ENCODE assay signal across 24 cellular contexts in the genomic region with DNA sequence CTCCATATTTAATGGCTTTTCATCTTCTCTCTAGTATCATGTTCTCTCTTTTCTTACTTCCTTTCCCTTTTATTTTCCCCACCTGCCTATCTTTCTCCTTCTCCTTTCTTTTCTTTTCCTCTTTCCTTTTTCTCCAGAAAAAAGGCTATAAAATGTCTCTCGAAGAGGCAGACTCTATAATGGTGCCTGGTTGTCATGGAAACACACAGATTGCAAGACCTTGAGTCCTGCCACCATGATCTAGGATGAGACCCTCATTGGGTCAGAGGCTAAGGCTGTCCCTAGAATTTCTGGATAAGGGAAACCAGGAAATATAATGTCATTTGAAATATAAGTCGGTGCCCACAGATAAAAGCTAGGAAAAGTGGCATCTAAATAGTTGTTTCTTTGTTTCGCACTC. TPM values are rescaled to one million over a fixed set of nuclear protein-coding genes. Genes with fewer than 3 reads are reported as not detected.
DNase-seq lines count a peak whose midpoint lies in the region; ATAC-seq, FAIRE-seq and TF ChIP-seq lines count a peak whose summit lies in the region.
"Had no signal": no experiment of that assay in that cellular context is flagged by ENCODE, and none has a peak within 500 bp of the region (broad histone marks: within the 10 kb centered on the region; RNA-seq: fewer than 3 reads in every experiment).

No MANE protein-coding gene starts in this region.

- H3K18ac ChIP-seq in H9 (ENCODE audit: insufficient read length, low read depth, low read length), result no peak overlapping the region

- H2BK15ac ChIP-seq in H9 (ENCODE audit: low read depth, low read length), result no peak overlapping the region

- H3K9ac ChIP-seq in HepG2 (ENCODE audit: insufficient read depth, low read depth, low read length) (no peak overlapping the region), K562 (ENCODE audit: insufficient read depth in 1 of 2, low read depth in 2 of 2, low read length in 2 of 2) (no peak overlapping the region), neural cell (ENCODE audit: low read length) (peak overlapping the region; percentile 28), H9 (ENCODE audit: extremely low read depth, insufficient read length, low read length) (no peak overlapping the region)

- H3K4me3 ChIP-seq in HepG2 (replicated peaks in 1 of 3; ENCODE audit: insufficient read depth in 1 of 3, low read depth in 2 of 3, low read length in 3 of 3) (no peak overlapping the region), right lobe of liver (no peak overlapping the region), K562 (no peak overlapping the region), neural cell (ENCODE audit: low read length) (peak overlapping the region; percentile 34)
- H3K4me3 ChIP-seq: GM12878, HAP-1 had no signal

- H3K36me3 ChIP-seq in HepG2 (replicated peaks in 1 of 2; ENCODE audit: control insufficient read depth in 1 of 2, insufficient read depth in 2 of 2, low read length in 2 of 2), result no peaks in the 10 kb centered on the region
- H3K36me3 ChIP-seq in right lobe of liver, result no peaks in the 10 kb centered on the region
- no peaks in the 10 kb centered on the region for H3K36me3 ChIP-seq in K562 (ENCODE audit: control insufficient read depth, insufficient read depth, low read length)
- H3K36me3 ChIP-seq in neural cell (ENCODE audit: insufficient read depth, low read length), result no peaks in the 10 kb centered on the region
- H3K36me3 ChIP-seq: BE2C, HAP-1 had no signal

- H2BK20ac ChIP-seq in H9 (ENCODE audit: low read depth, low read length, poor library complexity, severe bottlenecking), result no peak overlapping the region

- H3K9me2 ChIP-seq in neural cell (ENCODE audit: insufficient read depth, low read length), result no peaks in the 10 kb centered on the region

- peak overlapping the region in 1 of 3 experiments; percentile 30; a peak in 2 of 7 replicates for H3K27ac Mint-ChIP-seq in H9
- H3K27ac Mint-ChIP-seq: CD4-positive, CD25-positive, alpha-beta regulatory T cell; CD8-positive, alpha-beta memory T cell had no signal

- H4K5ac ChIP-seq in H9 (ENCODE audit: insufficient read length, low read depth, low read length), result no peak overlapping the region

- no peak for DNase-seq in HepG2 (ENCODE audit: low spot score)
- no peak for DNase-seq in right lobe of liver
- DNase-seq in K562 (ENCODE audit: extremely low read depth in 1 of 4, low spot score in 3 of 4), result no peak
- no peak for DNase-seq in H9
- no peak for DNase-seq in stimulated activated CD4-positive, alpha-beta T cell treated with anti-CD3 and anti-CD28 coated beads, Interleukin-2, amount 100 ng/mL, for 24 hours
- DNase-seq: ACHN; BE2C; C1 segment of cervical spinal cord; CD4-positive, CD25-positive, alpha-beta regulatory T cell; CD8-positive, alpha-beta memory T cell; COR-L47; DMS 273 treated with DMSO at 0.1 percent for 48 hours; DMS53; DND-41; EL; GOT3 had no signal

- H2BK120ac ChIP-seq in H9 (ENCODE audit: low read depth, low read length, poor library complexity, severe bottlenecking), result no peak overlapping the region

- intact Hi-C loops in HepG2 (cut with micrococcal nuclease; ENCODE audit: unreplicated experiment), result no loop called here
- intact Hi-C loops in right lobe of liver (cut with DNase I), result no loop called here
- intact Hi-C loops in K562 (cut with micrococcal nuclease), result no loop called here

- no peaks in the 10 kb centered on the region for H3K27me3 ChIP-seq in HepG2 (ENCODE audit: control insufficient read depth in 1 of 2, insufficient read depth in 2 of 2, low read length in 2 of 2)
- H3K27me3 ChIP-seq in right lobe of liver, result no peaks in the 10 kb centered on the region
- H3K27me3 ChIP-seq in K562 (ENCODE audit: control insufficient read depth in 2 of 2, insufficient read depth in 2 of 2, low read length in 2 of 2), result no peaks in the 10 kb centered on the region
- H3K27me3 ChIP-seq in neural cell (ENCODE audit: insufficient read depth, low read depth, low read length), result no peaks in the 10 kb centered on the region
- H3K27me3 ChIP-seq in H9 (ENCODE audit: insufficient read depth, low read length), result no peaks in the 10 kb centered on the region
- H3K27me3 ChIP-seq: BE2C had no signal

- no peak overlapping the region for H2AK5ac ChIP-seq in H9 (ENCODE audit: insufficient read length, low read length)

- no peak overlapping the region for H3T11ph ChIP-seq in H9 (ENCODE audit: low read length)

- no peak overlapping the region for H3K56ac ChIP-seq in H9 (ENCODE audit: insufficient read length, low read depth, low read length)

- H3F3A ChIP-seq in neural cell (ENCODE audit: insufficient read depth, low read length, poor library complexity, severe bottlenecking), result peaks cover 8% of the 10 kb centered on the region

- H3K27ac ChIP-seq in HepG2 (ENCODE audit: extremely low read length, insufficient read depth, low read length) (no peak overlapping the region), right lobe of liver (no peak overlapping the region), K562 (ENCODE audit: extremely low read depth, low read depth, low read length) (no peak overlapping the region), neural cell (ENCODE audit: low read length) (peak overlapping the region; percentile 72), H9 (ENCODE audit: insufficient read length, low read depth, low read length) (no peak overlapping the region)

- 32% methylated on average over 3 of the region's 3 CpGs for WGBS in HepG2 (ENCODE audit: low lambda C conversion rate)
- 67% methylated on average over 3 of the region's 3 CpGs for WGBS in right lobe of liver (ENCODE audit: insufficient coverage, low coverage, low lambda C conversion rate, missing lambda C conversion rate)
- 2% methylated on average over 3 of the region's 3 CpGs for WGBS in K562 (ENCODE audit: insufficient coverage, low coverage, missing lambda C conversion rate)
- WGBS in H9 (ENCODE audit: extremely low coverage, insufficient read length, low lambda C conversion rate), result no CpG with 5 or more reads among the region's 3 CpGs

- H2BK12ac ChIP-seq in H9 (ENCODE audit: insufficient read length, low read depth, low read length), result no peak overlapping the region

- TF ChIP-seq RAD21 in HepG2 (CRISPR knock-in tag; IDR thresholded peaks at IDR 0.05), result no peak
- no peak for TF ChIP-seq RAD21 in K562 (CRISPR knock-in tag; conservative IDR thresholded peaks at IDR 0.05 in 1 of 2, IDR thresholded peaks at IDR 0.05 in 1 of 2)
- TF ChIP-seq RAD21 in neural cell (conservative IDR thresholded peaks at IDR 0.05), result no peak

- no peak overlapping the region for H3K14ac ChIP-seq in H9 (ENCODE audit: insufficient read depth, low read length)

- H3K79me2 ChIP-seq in HepG2 (ENCODE audit: insufficient read depth, low read length) (no peaks in the 10 kb centered on the region), K562 (ENCODE audit: control insufficient read depth, insufficient read depth, low read length) (no peaks in the 10 kb centered on the region), neural cell (replicated peaks; ENCODE audit: insufficient read depth, low read length) (no peaks in the 10 kb centered on the region), H9 (ENCODE audit: insufficient read depth, low read length) (no peaks in the 10 kb centered on the region)

- no peaks in the 10 kb centered on the region for H3K23me2 ChIP-seq in H9 (ENCODE audit: insufficient read length, low read depth, low read length, poor library complexity, severe bottlenecking)

- H2BK5ac ChIP-seq in H9 (ENCODE audit: insufficient read length, low read length), result no peak overlapping the region

- CTCF ChIA-PET in HepG2 (lab: Yijun Ruan, JAX; ENCODE audit: low intra/inter-chr PET ratio, low total read pairs), result no interaction called here
- CTCF ChIA-PET in K562 (lab: Yijun Ruan, JAX; ENCODE audit: low intra/inter-chr PET ratio), result no interaction called here

- no peaks in the 10 kb centered on the region; a peak in 1 of 5 replicates for H3K9me3 Mint-ChIP-seq in H9

- no peak overlapping the region for H3K4ac ChIP-seq in H9 (ENCODE audit: low read depth, low read length)

- H3K4me1 ChIP-seq in HepG2 (ENCODE audit: insufficient read depth, low read length) (no peaks in the 10 kb centered on the region), right lobe of liver (no peaks in the 10 kb centered on the region), K562 (replicated peaks in 1 of 2; ENCODE audit: control insufficient read depth in 2 of 2, insufficient read depth in 2 of 2, low read length in 2 of 2) (no peaks in the 10 kb centered on the region), H9 (ENCODE audit: insufficient read depth, low read length) (peaks cover 4% of the 10 kb centered on the region; the same call in 1 of the 2 replicates)
- H3K4me1 ChIP-seq: BE2C, HAP-1 had no signal

- TF ChIP-seq POLR2A in HepG2 (IDR thresholded peaks at IDR 0.05; ENCODE audit: insufficient read depth in 1 of 2, low read depth in 2 of 2, low read length in 2 of 2) (no peak), right lobe of liver (IDR thresholded peaks at IDR 0.05) (no peak), K562 (conservative IDR thresholded peaks at IDR 0.05) (no peak)

- H3K9me3 ChIP-seq in HepG2 (ENCODE audit: low read length), result no peaks in the 10 kb centered on the region
- no peaks in the 10 kb centered on the region for H3K9me3 ChIP-seq in right lobe of liver
- H3K9me3 ChIP-seq in K562 (replicated peaks; ENCODE audit: control insufficient read depth, insufficient read depth, low read depth, low read length), result no peaks in the 10 kb centered on the region
- H3K9me3 ChIP-seq in neural cell (ENCODE audit: low read length), result no peaks in the 10 kb centered on the region
- no peaks in the 10 kb centered on the region for H3K9me3 ChIP-seq in H9 (ENCODE audit: control insufficient read depth, low read depth, low read length)
- H3K9me3 ChIP-seq: BE2C, HAP-1 had no signal

- H3K4me1 Mint-ChIP-seq in H9, result peaks cover 33 to 37% of the 10 kb centered on the region in 2 experiments
- H3K4me1 Mint-ChIP-seq: CD4-positive, CD25-positive, alpha-beta regulatory T cell; CD8-positive, alpha-beta memory T cell had no signal

- no peaks in the 10 kb centered on the region for H3K36me3 Mint-ChIP-seq in H9 (ENCODE audit: insufficient read depth in 1 of 3, low read depth in 3 of 3)
- H3K36me3 Mint-ChIP-seq: CD4-positive, CD25-positive, alpha-beta regulatory T cell; CD8-positive, alpha-beta memory T cell had no signal

- H3K27me3 Mint-ChIP-seq in H9 (ENCODE audit: low read depth), result no peaks in the 10 kb centered on the region
- H3K27me3 Mint-ChIP-seq: CD4-positive, CD25-positive, alpha-beta regulatory T cell; CD8-positive, alpha-beta memory T cell had no signal

- peak overlapping the region in 1 of 2 experiments; percentile 35; a peak in 2 of 5 replicates for H3K4me3 Mint-ChIP-seq in H9
- H3K4me3 Mint-ChIP-seq: CD4-positive, CD25-positive, alpha-beta regulatory T cell; CD8-positive, alpha-beta memory T cell had no signal

- FAIRE-seq in HepG2 (lab: Jason Lieb, UNC) (no peak), K562 (lab: Jason Lieb, UNC) (no peak)
- FAIRE-seq: A204.1, GM12878, GM19239 had no signal

- H3K9me1 ChIP-seq in K562 (ENCODE audit: control insufficient read depth, insufficient read depth, low read length), result no peaks in the 10 kb centered on the region

- in situ Hi-C loops in HepG2 (cut with HindIII; ENCODE audit: extremely low pct_ligation_motif_present, low pct_unique_long_range_greater_than_20kb) (no loop called here), K562 (cut with MboI) (no loop called here)

- TF ChIP-seq EP300 in HepG2 (IDR thresholded peaks at IDR 0.05; ENCODE audit: low read depth in 2 of 2, low read length in 2 of 2) (no peak), HepG2 (CRISPR knock-in tag; IDR thresholded peaks at IDR 0.05; ENCODE audit: borderline replicate concordance) (no peak), K562 (IDR thresholded peaks at IDR 0.05; ENCODE audit: low read length) (no peak), neural cell (conservative IDR thresholded peaks at IDR 0.05; ENCODE audit: poor library complexity, severe bottlenecking) (no peak)

- no peak overlapping the region for H4K8ac ChIP-seq in H9 (replicated peaks; ENCODE audit: insufficient read length, low read depth, low read length)

- H3K23ac ChIP-seq in H9 (ENCODE audit: insufficient read length, low read depth, low read length), result no peak overlapping the region

- no peak overlapping the region for H3K4me2 ChIP-seq in HepG2 (ENCODE audit: low read depth, low read length)
- H3K4me2 ChIP-seq in K562 (ENCODE audit: insufficient read depth, low read length), result no peak overlapping the region
- H3K4me2 ChIP-seq in neural cell (ENCODE audit: low read length), result peak overlapping the region; percentile 45
- no peak overlapping the region for H3K4me2 ChIP-seq in H9 (ENCODE audit: insufficient read depth, insufficient read length, low read length)

- H4K91ac ChIP-seq in H9 (ENCODE audit: insufficient read length, low read depth, low read length), result no peak overlapping the region

- no peak overlapping the region for H2AFZ ChIP-seq in HepG2 (ENCODE audit: low read length)
- H2AFZ ChIP-seq in K562 (ENCODE audit: low read depth, low read length), result no peak overlapping the region
- peak overlapping the region; percentile 38 for H2AFZ ChIP-seq in neural cell (ENCODE audit: low read depth, low read length)
- no peak overlapping the region for H2AFZ ChIP-seq in H9 (ENCODE audit: low read length)

- H3K79me1 ChIP-seq in H9 (ENCODE audit: insufficient read depth, low read depth, low read length, poor library complexity, severe bottlenecking), result no peaks in the 10 kb centered on the region

- POLR2A ChIA-PET in HepG2 (lab: Yijun Ruan, JAX), result no interaction called here
- POLR2A ChIA-PET in K562 (lab: Yijun Ruan, JAX), result no interaction called here

- no peak for ATAC-seq in HepG2
- no peak for ATAC-seq in right lobe of liver
- ATAC-seq in K562, result no peak
- no peak for ATAC-seq in GM21786 (IDR thresholded peaks at IDR 0.05; ENCODE audit: unreplicated experiment)
- ATAC-seq: GM12878 had no signal

- H4K20me1 ChIP-seq in HepG2 (ENCODE audit: insufficient read depth, low read length) (no peaks in the 10 kb centered on the region), K562 (replicated peaks; ENCODE audit: control insufficient read depth, insufficient read depth, low read length) (no peaks in the 10 kb centered on the region), neural cell (ENCODE audit: insufficient read depth) (no peaks in the 10 kb centered on the region), H9 (ENCODE audit: control insufficient read depth, insufficient read depth, insufficient read length) (no peaks in the 10 kb centered on the region)

- no peak for TF ChIP-seq CTCF in HepG2 (CRISPR knock-in tag; IDR thresholded peaks at IDR 0.05)
- TF ChIP-seq CTCF in right lobe of liver (IDR thresholded peaks at IDR 0.05), result no peak
- no peak for TF ChIP-seq CTCF in K562 (IDR thresholded peaks at IDR 0.05 in 2 of 3, conservative IDR thresholded peaks at IDR 0.05 in 1 of 3; ENCODE audit: insufficient read depth in 2 of 3, low read depth in 1 of 3, low read length in 3 of 3)
- no peak for TF ChIP-seq CTCF in neural cell (IDR thresholded peaks at IDR 0.05; ENCODE audit: poor library complexity, severe bottlenecking)
- no peak for TF ChIP-seq CTCF in H9 (conservative IDR thresholded peaks at IDR 0.05)

- BruUV-seq in HepG2 (replicated peaks; lab: Mats Ljungman, UMichigan), result no TSS peak
- no TSS peak for BruUV-seq in K562 (replicated peaks; lab: Mats Ljungman, UMichigan)

RNA-seq across cellular contexts. Expression of gene LHCGR, which starts 36.5 kb away (rescaled TPM):
- total RNA-seq in HepG2 (2016; rRNA removed; fragmentation: Illumina TruSeq; extraction: Trizol) (not detected in 2 replicates), right lobe of liver (not detected), K562 (2014; rRNA removed) (not detected in 2 replicates), K562 (2014; rRNA removed; fragmentation: Illumina TruSeq; extraction: Trizol) (not detected in 2 replicates), K562 (2015; rRNA removed; fragmentation: Illumina TruSeq; extraction: Trizol) (not detected in 2 replicates), K562 (2021) (not detected in 2 replicates), H9 (2021) (0.33 and 0.44 TPM in 2 replicates)
- total RNA-seq in HepG2 (2016; cell fraction: cytosol; rRNA removed; fragmentation: Illumina TruSeq; extraction: Trizol; ENCODE audit: low read depth), result not detected in 2 replicates
- not detected in 2 replicates for total RNA-seq in HepG2 (2016; cell fraction: insoluble cytoplasmic fraction; rRNA removed; fragmentation: Illumina TruSeq; extraction: Trizol)
- not detected in 2 replicates for total RNA-seq in HepG2 (2016; cell fraction: membrane; rRNA removed; fragmentation: Illumina TruSeq; extraction: Trizol)
- not detected in 2 replicates for total RNA-seq in HepG2 (2016; cell fraction: nucleus; rRNA removed; fragmentation: Illumina TruSeq; extraction: Trizol)
- polyA plus RNA-seq in HepG2 (2011; rRNA removed) (not detected in 2 replicates), K562 (2011; rRNA removed) (not detected in 2 replicates), K562 (2014; fragmentation: Illumina TruSeq; extraction: Trizol) (not detected in 2 replicates), K562 (2014; fragmentation: Nextera tagmentation; extraction: Ambion mirVana) (not detected), K562 (2014; rRNA removed) (not detected in 2 replicates), neural cell (not detected in 2 replicates)
- not detected in 2 replicates for polyA plus RNA-seq in HepG2 (2011; cell fraction: cytosol; rRNA removed)
- not detected in 2 replicates for polyA plus RNA-seq in HepG2 (2011; cell fraction: nucleus; rRNA removed)
- not detected in 2 replicates for polyA plus RNA-seq in HepG2 (2012)
- polyA plus RNA-seq in HepG2 (2016; cell fraction: cytosol; fragmentation: Illumina TruSeq; extraction: Trizol; ENCODE audit: low read depth), result not detected in 2 replicates
- polyA plus RNA-seq in HepG2 (2016; cell fraction: insoluble cytoplasmic fraction; fragmentation: Illumina TruSeq; extraction: Trizol; ENCODE audit: low read depth), result not detected in 2 replicates
- not detected in 2 replicates for polyA plus RNA-seq in HepG2 (2016; cell fraction: membrane; fragmentation: Illumina TruSeq; extraction: Trizol; ENCODE audit: low read depth)
- polyA plus RNA-seq in HepG2 (2016; cell fraction: nucleus; fragmentation: Illumina TruSeq; extraction: Trizol; ENCODE audit: insufficient read depth, low read depth), result not detected in 2 replicates
- not detected in 2 replicates for polyA minus RNA-seq in HepG2 (2011; rRNA and poly(A)+ RNA removed; ENCODE audit: low replicate concordance)
- not detected in 2 replicates for polyA minus RNA-seq in HepG2 (2011; cell fraction: cytosol; rRNA and poly(A)+ RNA removed)
- not detected in 2 replicates for polyA minus RNA-seq in HepG2 (2011; cell fraction: nucleus; rRNA and poly(A)+ RNA removed)
- total RNA-seq in K562 (2011; cell fraction: chromatin; rRNA removed; ENCODE audit: low replicate concordance), result not detected in 2 replicates
- not detected in 2 replicates for total RNA-seq in K562 (2011; cell fraction: nucleolus; rRNA removed)
- total RNA-seq in K562 (2011; cell fraction: nucleoplasm; rRNA removed), result not detected in 2 replicates
- polyA plus RNA-seq in K562 (2011; cell fraction: cytosol; rRNA removed), result not detected in 2 replicates
- not detected in 2 replicates for polyA plus RNA-seq in K562 (2011; cell fraction: nucleus; rRNA removed)
- not detected in 2 replicates for polyA plus RNA-seq in K562 (2012)
- not detected in 2 replicates for polyA minus RNA-seq in K562 (2011; rRNA and poly(A)+ RNA removed)
- not detected in 2 replicates for polyA minus RNA-seq in K562 (2011; cell fraction: cytosol; rRNA and poly(A)+ RNA removed)
- not detected in 2 replicates for polyA minus RNA-seq in K562 (2011; cell fraction: nucleus; rRNA and poly(A)+ RNA removed)
- 0.49 TPM in 1 of 2 replicates, not detected in the other for polyA minus RNA-seq in neural cell
- total RNA-seq: CD4-positive, CD25-positive, alpha-beta regulatory T cell; CD8-positive, alpha-beta memory T cell; G401; HT-29 had no signal
- polyA plus RNA-seq: CD4-positive, CD25-positive, alpha-beta regulatory T cell; CD8-positive, alpha-beta memory T cell had no signal

Comparison
In these comparisons a context has a peak if more than half of its experiments do, and no peak if none do; other contexts are left out.
1. Of the 241 proteins assayed by ChIP-seq in both HepG2 and K562: peak only in HepG2: none; only in K562: none; in both: RFX1; in neither: 240.